Comparison of ENCODE assay signal across 19 cellular contexts in genomic region chr12:50190859-50191258, GRCh38.
"Had no signal": no experiment of that assay in that cellular context is flagged by ENCODE, and none has a peak within 500 bp of the region (broad histone marks: within the 10 kb centered on the region; RNA-seq: fewer than 3 reads in every experiment).

No MANE protein-coding gene starts in this region.

- H3K9me3 Mint-ChIP-seq: dendritic cell treated with granulocyte-macrophage colony-stimulating factor and Interleukin-4, amounts not matched to agents 40 ng/mL and 50 ng/mL, for 4 days; effector memory CD8-positive, alpha-beta T cell; naive thymus-derived CD4-positive, alpha-beta T cell; nephron progenitor cell had no signal

- DNase-seq: effector memory CD8-positive, alpha-beta T cell; esophagus squamous epithelium; foreskin fibroblast; glutamatergic neuron; islet precursor cell; mammary epithelial cell; naive thymus-derived CD4-positive, alpha-beta T cell; nephron progenitor cell; psoas muscle; retina; right lobe of liver; spleen; stimulated activated CD4-positive, alpha-beta T cell treated with anti-CD3 and anti-CD28 coated beads, Interleukin-15, amount 100 ng/mL, for 24 hours; stimulated activated CD4-positive, alpha-beta T cell treated with anti-CD3 and anti-CD28 coated beads, Interleukin-1b, Interleukin-23, amount 100 ng/mL, for 48 hours; stimulated activated naive CD4-positive, alpha-beta T cell; trophoblast cell had no signal

- H3K4me3 ChIP-seq: esophagus squamous epithelium, gastroesophageal sphincter, psoas muscle, right lobe of liver, spleen had no signal

- H3K27ac ChIP-seq: esophagus squamous epithelium, gastroesophageal sphincter, psoas muscle, right lobe of liver, spleen had no signal

- H3K4me3 Mint-ChIP-seq: dendritic cell treated with granulocyte-macrophage colony-stimulating factor and Interleukin-4, amounts not matched to agents 40 ng/mL and 50 ng/mL, for 4 days; effector memory CD8-positive, alpha-beta T cell; naive thymus-derived CD4-positive, alpha-beta T cell; nephron progenitor cell had no signal

- H3K4me1 ChIP-seq: right lobe of liver had no signal

- H3K27me3 ChIP-seq: esophagus squamous epithelium, gastroesophageal sphincter, right lobe of liver, spleen had no signal

- H3K9me3 ChIP-seq: esophagus squamous epithelium, gastroesophageal sphincter, psoas muscle, right lobe of liver, spleen had no signal

- ATAC-seq: effector memory CD8-positive, alpha-beta T cell; gastroesophageal sphincter; left lobe of liver; naive thymus-derived CD4-positive, alpha-beta T cell; psoas muscle; right lobe of liver had no signal

- H3K27ac Mint-ChIP-seq: dendritic cell treated with granulocyte-macrophage colony-stimulating factor and Interleukin-4, amounts not matched to agents 40 ng/mL and 50 ng/mL, for 4 days; effector memory CD8-positive, alpha-beta T cell; nephron progenitor cell had no signal

- H3K27me3 Mint-ChIP-seq: dendritic cell treated with granulocyte-macrophage colony-stimulating factor and Interleukin-4, amounts not matched to agents 40 ng/mL and 50 ng/mL, for 4 days; effector memory CD8-positive, alpha-beta T cell; naive thymus-derived CD4-positive, alpha-beta T cell had no signal
